ENCODE assay signal across 15 cellular contexts in the genomic region with DNA sequence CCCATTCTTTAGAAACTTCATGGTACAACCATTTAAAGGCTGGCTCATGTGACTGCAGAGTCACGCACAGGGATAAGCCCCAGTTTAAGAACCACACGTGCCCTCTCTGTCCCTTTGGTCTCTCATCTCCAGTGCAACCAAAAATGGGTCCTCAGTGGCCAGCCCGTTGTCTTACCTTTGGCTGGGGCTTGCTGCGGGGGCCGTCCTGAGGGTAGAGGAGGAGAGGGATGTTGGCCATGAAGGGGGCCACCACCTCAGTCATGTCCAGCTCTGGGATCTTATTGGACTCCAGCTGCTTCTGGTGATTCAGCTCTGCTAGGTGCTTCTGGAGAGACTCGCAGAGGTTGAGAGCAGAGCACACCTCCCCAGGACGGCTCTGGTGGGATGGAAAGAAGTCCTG. TPM values are rescaled to one million over a fixed set of nuclear protein-coding genes. Genes with fewer than 3 reads are reported as not detected.
A peak's percentile ranks its signal among the peaks of the same experiment; 100 is the strongest.
DNase-seq lines count a peak whose midpoint lies in the region; FAIRE-seq and TF ChIP-seq lines count a peak whose summit lies in the region.
"Had no signal": no experiment of that assay in that cellular context is flagged by ENCODE, and none has a peak within 500 bp of the region (broad histone marks: within the 10 kb centered on the region; RNA-seq: fewer than 3 reads in every experiment).

No MANE protein-coding gene starts in this region.

- intact Hi-C loops in activated CD4-positive, alpha-beta T cell treated with anti-CD3 and anti-CD28 coated beads, Interleukin-2, amount 10 ng/mL, durations not matched to agents 24 days and 14 days (cut with micrococcal nuclease) = no loop called here
- intact Hi-C loops in dorsolateral prefrontal cortex (cut with DNase I) = loop anchor here in 1 of 2 donors (10.0 kb wide), 1 partner anchor 216 kb away; no protein-coding TSS in a partner anchor

- FAIRE-seq in frontal cortex (lab: Jason Lieb, UNC) = no peak
- FAIRE-seq: GM19239, H54 had no signal

- H2AFZ ChIP-seq in smooth muscle cell (ENCODE audit: low read depth) = no peak overlapping the region
- H2AFZ ChIP-seq: GM23248 had no signal

- no peaks in the 10 kb centered on the region for H3K9me3 Mint-ChIP-seq in activated CD4-positive, alpha-beta T cell treated with anti-CD3 and anti-CD28 coated beads, Interleukin-2, amount 10 ng/mL, durations not matched to agents 24 days and 14 days

- peaks cover 80% of the 10 kb centered on the region for H4K20me1 ChIP-seq in smooth muscle cell (ENCODE audit: low read depth)

- H3K4me3 ChIP-seq in dorsolateral prefrontal cortex (no peak overlapping the region), neutrophil (ENCODE audit: low read depth in 1 of 2, low read length in 1 of 2) (peak overlapping the region; percentile 73 to 77), smooth muscle cell (no peak overlapping the region)
- H3K4me3 ChIP-seq: GM23248 had no signal

- H3K27ac ChIP-seq in dorsolateral prefrontal cortex (peak overlapping the region in 38 of 59 donors; percentile 4 to 76 (median 42)), neutrophil (peak overlapping the region; percentile 92), smooth muscle cell (ENCODE audit: low read depth) (no peak overlapping the region)
- H3K27ac ChIP-seq: 22Rv1, GM23248 had no signal

- no peak overlapping the region for H3K4me3 Mint-ChIP-seq in activated CD4-positive, alpha-beta T cell treated with anti-CD3 and anti-CD28 coated beads, Interleukin-2, amount 10 ng/mL, durations not matched to agents 24 days and 14 days
- H3K4me3 Mint-ChIP-seq: CD4-positive, CD25-positive, alpha-beta regulatory T cell had no signal

- H3F3A ChIP-seq in smooth muscle cell (ENCODE audit: low read depth) = no peaks in the 10 kb centered on the region

- DNase-seq in activated CD4-positive, alpha-beta T cell treated with anti-CD3 and anti-CD28 coated beads, Interleukin-2, amount 10 ng/mL, durations not matched to agents 24 days and 14 days = peak; percentile 53
- no peak for DNase-seq in activated CD4-positive, alpha-beta T cell treated with anti-CD3 and anti-CD28 coated beads for 4 hours
- no peak for DNase-seq in dorsolateral prefrontal cortex
- DNase-seq in activated CD8-positive, alpha-beta memory T cell treated with anti-CD3 and anti-CD28 coated beads, Interleukin-2, amount 50 U/mL, for 4 hours = no peak
- no peak for DNase-seq in frontal cortex (ENCODE audit: low spot score in 2 of 2)
- no peak for DNase-seq in smooth muscle cell (lab: John Stamatoyannopoulos, UW; ENCODE audit: unreplicated experiment)
- DNase-seq: CD4-positive, CD25-positive, alpha-beta regulatory T cell; DMS53; IMR-90 had no signal

- H3K79me2 ChIP-seq in smooth muscle cell (ENCODE audit: low read depth) = peaks cover 16% of the 10 kb centered on the region

- no peak for TF ChIP-seq CTCF in dorsolateral prefrontal cortex (IDR thresholded peaks at IDR 0.05 in 54 of 56, conservative IDR thresholded peaks at IDR 0.05 in 2 of 56; ENCODE audit: low read depth in 1 of 56, partially characterized antibody in 56 of 56)
- TF ChIP-seq CTCF in neutrophil (IDR thresholded peaks at IDR 0.05) = no peak
- no peak for TF ChIP-seq CTCF in smooth muscle cell (IDR thresholded peaks at IDR 0.05; ENCODE audit: borderline replicate concordance, insufficient read depth, poor library complexity, severe bottlenecking)

- H3K9ac ChIP-seq in smooth muscle cell (ENCODE audit: low read depth) = no peak overlapping the region
- H3K9ac ChIP-seq: GM23248 had no signal

- no peak overlapping the region for H3K4me2 ChIP-seq in smooth muscle cell

- H3K27me3 ChIP-seq in dorsolateral prefrontal cortex = no peaks in the 10 kb centered on the region
- H3K27me3 ChIP-seq in neutrophil = no peaks in the 10 kb centered on the region
- no peaks in the 10 kb centered on the region for H3K27me3 ChIP-seq in smooth muscle cell (ENCODE audit: low read depth)

- peaks cover 6% of the 10 kb centered on the region for H3K4me1 Mint-ChIP-seq in activated CD4-positive, alpha-beta T cell treated with anti-CD3 and anti-CD28 coated beads, Interleukin-2, amount 10 ng/mL, durations not matched to agents 24 days and 14 days

- 97% methylated on average over 7 of the region's 7 CpGs for WGBS in smooth muscle cell (ENCODE audit: low lambda C conversion rate)

- H3K36me3 Mint-ChIP-seq in activated CD4-positive, alpha-beta T cell treated with anti-CD3 and anti-CD28 coated beads, Interleukin-2, amount 10 ng/mL, durations not matched to agents 24 days and 14 days (ENCODE audit: low read depth) = peaks cover 47% of the 10 kb centered on the region

- no peaks in the 10 kb centered on the region for H3K9me3 ChIP-seq in neutrophil
- H3K9me3 ChIP-seq in smooth muscle cell (replicated peaks; ENCODE audit: low read depth) = no peaks in the 10 kb centered on the region

- H3K36me3 ChIP-seq in neutrophil (peaks cover 94% of the 10 kb centered on the region), smooth muscle cell (ENCODE audit: low read depth) (peaks cover 18% of the 10 kb centered on the region)

- H3K27me3 Mint-ChIP-seq in activated CD4-positive, alpha-beta T cell treated with anti-CD3 and anti-CD28 coated beads, Interleukin-2, amount 10 ng/mL, durations not matched to agents 24 days and 14 days = no peaks in the 10 kb centered on the region
- H3K27me3 Mint-ChIP-seq: CD4-positive, CD25-positive, alpha-beta regulatory T cell had no signal

- H3K27ac Mint-ChIP-seq in activated CD4-positive, alpha-beta T cell treated with anti-CD3 and anti-CD28 coated beads, Interleukin-2, amount 10 ng/mL, durations not matched to agents 24 days and 14 days = no peak overlapping the region

- H3K4me1 ChIP-seq in neutrophil (ENCODE audit: control insufficient read depth in 1 of 2, insufficient read depth in 1 of 2, low read depth in 1 of 2, low read length in 1 of 2) (peaks cover 77 to 96% of the 10 kb centered on the region in 2 experiments), smooth muscle cell (ENCODE audit: low read depth) (no peaks in the 10 kb centered on the region)

RNA-seq across cellular contexts. Expression of a gene that starts 22.3 kb away (rescaled TPM):
- total RNA-seq in activated CD4-positive, alpha-beta T cell treated with anti-CD3 and anti-CD28 coated beads, Interleukin-2, amount 10 ng/mL, durations not matched to agents 24 days and 14 days = 97.9 and 99.9 TPM in 2 replicates
- total RNA-seq in dorsolateral prefrontal cortex = 1,000 to 10,000 TPM; 1,158 to 1,954 (median 1,559) TPM
- total RNA-seq in frontal cortex = 482 TPM
- 282 and 328 TPM in 2 replicates for total RNA-seq in smooth muscle cell
- 486 and 500 TPM in 2 replicates for polyA plus RNA-seq in smooth muscle cell

RNA-seq across cellular contexts. Expression of a gene that starts 55.4 kb away (rescaled TPM):
- total RNA-seq in activated CD4-positive, alpha-beta T cell treated with anti-CD3 and anti-CD28 coated beads, Interleukin-2, amount 10 ng/mL, durations not matched to agents 24 days and 14 days = 125 and 131 TPM in 2 replicates
- total RNA-seq in dorsolateral prefrontal cortex (100 to 1,000 TPM in 4 of 120 experiments, 10 to 100 TPM in 116; 23.3 to 173 (median 52.8) TPM), frontal cortex (2.0 TPM), smooth muscle cell (0.58 and 3.6 TPM in 2 replicates)
- polyA plus RNA-seq in smooth muscle cell = 2.6 and 3.6 TPM in 2 replicates
- total RNA-seq: A673 had no signal

Comparison
In these comparisons a context has a peak if more than half of its experiments do, and no peak if none do; other contexts are left out.
1. H3K4me3 ChIP-seq: peak in neutrophil (2 of 2); none in dorsolateral prefrontal cortex (0 of 59) and smooth muscle cell (single experiment).